ENCODE assay signal across 8 cellular contexts in the genomic region with DNA sequence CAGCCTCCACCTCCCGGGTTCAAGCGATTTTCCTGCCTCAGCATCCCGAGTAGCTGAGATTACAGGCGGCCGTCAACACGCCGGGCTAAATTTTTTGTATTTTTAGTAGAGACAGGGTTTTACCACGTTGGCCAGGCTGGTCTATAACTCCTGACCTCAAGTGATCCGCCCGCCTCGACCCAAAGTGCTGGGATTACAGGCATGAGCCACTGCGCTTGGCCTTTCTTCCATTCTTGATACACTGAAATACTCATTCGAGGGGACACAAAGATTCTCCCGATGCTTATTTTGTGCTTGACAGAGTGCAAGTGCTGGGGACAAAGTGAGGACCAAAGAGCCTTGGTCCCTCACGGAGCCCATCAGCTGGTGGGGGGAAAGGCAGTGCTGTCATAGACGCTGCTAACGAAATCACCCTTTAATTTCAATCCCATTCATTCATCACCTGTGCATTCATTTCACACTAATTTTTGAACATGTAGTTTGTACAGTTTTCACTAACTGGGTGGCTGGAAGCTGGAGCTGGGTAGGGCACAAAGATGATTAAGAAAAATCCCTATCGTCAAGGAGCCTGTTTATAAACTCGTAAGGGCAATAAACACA. TPM values are rescaled to one million over a fixed set of nuclear protein-coding genes. Genes with fewer than 3 reads are reported as not detected.
DNase-seq lines count a peak whose midpoint lies in the region; ATAC-seq and TF ChIP-seq lines count a peak whose summit lies in the region.

No MANE protein-coding gene starts in this region.

- peaks cover 39% of the 10 kb centered on the region for H3K4me1 ChIP-seq in GM23248 (ENCODE audit: insufficient read depth)
- H3K4me1 ChIP-seq in sigmoid colon: peaks cover 0 to 39% (median 37%) of the 10 kb centered on the region in 4 donors

- ATAC-seq in HG03571 (IDR thresholded peaks at IDR 0.05; ENCODE audit: unreplicated experiment): no peak

- H3K27ac ChIP-seq in GM23248 (no peak overlapping the region), SU-DHL-6 (ENCODE audit: low read depth, low read length) (no peak overlapping the region), sigmoid colon (peak overlapping the region in 3 of 4 donors; percentile 88 to 93 (median 92))

- H3K9me2 ChIP-seq in GM23248 (ENCODE audit: insufficient read depth): no peaks in the 10 kb centered on the region
- no peaks in the 10 kb centered on the region for H3K9me2 ChIP-seq in SU-DHL-6 (replicated peaks; ENCODE audit: insufficient read depth, low read length)

- POLR2A ChIA-PET in HEK293T (lab: Yijun Ruan, JAX): interaction anchor here (1.0 to 1.6 kb wide), 5 partner anchors 8 to 465 kb away, joined by 3 to 11 read pairs (median 4); a partner anchor contains a TSS

- CTCF ChIA-PET in HEK293T (lab: Yijun Ruan, JAX): interaction anchor here (0.6 to 1.4 kb wide), 3 partner anchors 19 to 457 kb away, joined by 3 to 6 read pairs (median 4); no protein-coding TSS in a partner anchor

- H3K4me3 ChIP-seq in GM23248 (peak overlapping the region; percentile 98), SU-DHL-6 (ENCODE audit: insufficient read depth, low read length, poor library complexity, severe bottlenecking) (peak overlapping the region; percentile 12), foreskin fibroblast (ENCODE audit: low read depth in 1 of 2, low read length in 2 of 2) (peak overlapping the region; percentile 68 to 97), sigmoid colon (peak overlapping the region; percentile 84 to 89 (median 86))

- H3K4me2 ChIP-seq in GM23248 (ENCODE audit: unreplicated experiment) (peak overlapping the region; percentile 70), SU-DHL-6 (ENCODE audit: low read depth, low read length, poor library complexity, severe bottlenecking) (peak overlapping the region; percentile 94)

- no peaks in the 10 kb centered on the region for H4K20me1 ChIP-seq in GM23248 (ENCODE audit: insufficient read depth)
- peaks cover 27% of the 10 kb centered on the region for H4K20me1 ChIP-seq in SU-DHL-6 (ENCODE audit: low read depth, low read length)

- H2AFZ ChIP-seq in GM23248 (peak overlapping the region; percentile 81), SU-DHL-6 (ENCODE audit: low read depth, low read length, severe bottlenecking) (peak overlapping the region; percentile 50)

- intact Hi-C loops in sigmoid colon (cut with DNase I): no loop called here

- H3K9ac ChIP-seq in GM23248 (peak overlapping the region; percentile 92), SU-DHL-6 (ENCODE audit: low read length) (peak overlapping the region; percentile 81)

- H3K79me2 ChIP-seq in GM23248 (ENCODE audit: insufficient read depth): peaks cover 41% of the 10 kb centered on the region
- H3K79me2 ChIP-seq in SU-DHL-6 (ENCODE audit: insufficient read depth, low read length): peaks cover 41% of the 10 kb centered on the region

- no peak for TF ChIP-seq EP300 in sigmoid colon (IDR thresholded peaks at IDR 0.05)

- no peak for TF ChIP-seq POLR2A in sigmoid colon (IDR thresholded peaks at IDR 0.05)

- H3K9me3 ChIP-seq in GM23248 (ENCODE audit: low read depth) (no peaks in the 10 kb centered on the region), SU-DHL-6 (ENCODE audit: insufficient read depth, low read length) (no peaks in the 10 kb centered on the region), sigmoid colon (no peaks in the 10 kb centered on the region)

- DNase-seq in GM23248: no peak
- no peak for DNase-seq in foreskin fibroblast
- no peak for DNase-seq in sigmoid colon
- no peak for DNase-seq in stimulated activated CD4-positive, alpha-beta T cell treated with anti-CD3 and anti-CD28 coated beads, Interleukin-2, amount 100 ng/mL, for 24 hours
- DNase-seq in NCI-H774 (lab: John Stamatoyannopoulos, UW): no peak
- DNase-seq in HEK293T (ENCODE audit: extremely low spot score): no peak

- TF ChIP-seq CTCF in SU-DHL-6 (IDR thresholded peaks at IDR 0.05; ENCODE audit: insufficient read depth, low read length, poor library complexity, severe bottlenecking) (no peak), foreskin fibroblast (IDR thresholded peaks at IDR 0.05; ENCODE audit: low read depth, low read length) (no peak), sigmoid colon (IDR thresholded peaks at IDR 0.05) (no peak)

- in situ Hi-C loops in GM23248 (cut with MboI): no loop called here

- H3K36me3 ChIP-seq in GM23248 (ENCODE audit: low read depth) (no peaks in the 10 kb centered on the region), SU-DHL-6 (ENCODE audit: low read length) (peaks cover 12% of the 10 kb centered on the region; the same call in 1 of the 2 replicates), sigmoid colon (no peaks in the 10 kb centered on the region)

- 31 to 32% methylated on average over 19 of the region's 19 CpGs for WGBS in GM23248 (ENCODE audit: low coverage in 1 of 2, low lambda C conversion rate in 2 of 2, missing lambda C conversion rate in 2 of 2), 2 experiments
- WGBS in sigmoid colon, 2 donors: 23 to 37% methylated on average over 19 of the region's 19 CpGs

- H3F3A ChIP-seq in GM23248 (ENCODE audit: insufficient read depth): peaks cover 29% of the 10 kb centered on the region
- 0 out of 2 replicates have a peak, but pooled peaks cover 5% of the 10 kb centered on the region for H3F3A ChIP-seq in SU-DHL-6 (ENCODE audit: insufficient read depth)

- H3K27me3 ChIP-seq in GM23248 (replicated peaks; ENCODE audit: insufficient read depth) (no peaks in the 10 kb centered on the region), SU-DHL-6 (ENCODE audit: low read length) (no peaks in the 10 kb centered on the region), sigmoid colon (no peaks in the 10 kb centered on the region)

TF ChIP-seq in HEK293T, 16 proteins besides CTCF, POLR2A, EP300 and RAD21:
- TF ChIP-seq, protein P1, sequence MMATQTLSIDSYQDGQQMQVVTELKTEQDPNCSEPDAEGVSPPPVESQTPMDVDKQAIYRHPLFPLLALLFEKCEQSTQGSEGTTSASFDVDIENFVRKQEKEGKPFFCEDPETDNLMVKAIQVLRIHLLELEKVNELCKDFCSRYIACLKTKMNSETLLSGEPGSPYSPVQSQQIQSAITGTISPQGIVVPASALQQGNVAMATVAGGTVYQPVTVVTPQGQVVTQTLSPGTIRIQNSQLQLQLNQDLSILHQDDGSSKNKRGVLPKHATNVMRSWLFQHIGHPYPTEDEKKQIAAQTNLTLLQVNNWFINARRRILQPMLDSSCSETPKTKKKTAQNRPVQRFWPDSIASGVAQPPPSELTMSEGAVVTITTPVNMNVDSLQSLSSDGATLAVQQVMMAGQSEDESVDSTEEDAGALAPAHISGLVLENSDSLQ (IDR thresholded peaks at IDR 0.05): no peak
- TF ChIP-seq CTBP1 (IDR thresholded peaks at IDR 0.05; ENCODE audit: borderline replicate concordance): no peak

RNA-seq across cellular contexts. Expression of a gene that starts 0.6 kb away (rescaled TPM):
- 17.1 and 18.2 TPM in 2 replicates for total RNA-seq in GM23248 (2014; rRNA removed; shearing (Covaris generic))
- polyA plus RNA-seq in GM23248 (2016; fragmentation: Nextera tagmentation; extraction: Ambion mirVana): 22.6 and 23.0 TPM in 2 replicates
- 10 to 100 TPM; 23.8 to 28.3 (median 25.7) TPM for total RNA-seq in sigmoid colon
- 10 to 100 TPM; 10.9 to 13.4 (median 12.0) TPM for polyA plus RNA-seq in sigmoid colon

Comparison
In these comparisons a context has a peak if more than half of its experiments do, and no peak if none do; other contexts are left out.
1. H3K27ac ChIP-seq: peak in sigmoid colon (3 of 4); none in GM23248 (single experiment) and SU-DHL-6 (single experiment).
2. H3K4me3 ChIP-seq: peak in every context shown above with its lines; median percentile 98 in GM23248; 86 in sigmoid colon; 82 in foreskin fibroblast; 12 in SU-DHL-6.